ENCODE assay signal across 20 cellular contexts in genomic region chr11:61744181-61744580, GRCh38.
"Had no signal": no experiment of that assay in that cellular context is flagged by ENCODE, and none has a peak within 500 bp of the region (broad histone marks: within the 10 kb centered on the region; RNA-seq: fewer than 3 reads in every experiment).

No MANE protein-coding gene starts in this region.

- H3K4me1 ChIP-seq: uterus had no signal

- H3K4me2 ChIP-seq: neural progenitor cell had no signal

- H3K9me3 Mint-ChIP-seq: naive thymus-derived CD8-positive, alpha-beta T cell; neural progenitor cell; stimulated activated effector memory CD8-positive, alpha-beta T cell treated with anti-CD3 and anti-CD28 coated beads, Interleukin-12 subunit alpha, Interleukin-12 subunit beta, amount 100 ng/mL, for 72 hours had no signal

- H3K36me3 ChIP-seq: neural progenitor cell, uterus had no signal

- H3K27me3 Mint-ChIP-seq: progenitor cell of endocrine pancreas had no signal

- H2AFZ ChIP-seq: neural progenitor cell had no signal

- H3K9me3 ChIP-seq: esophagus muscularis mucosa, pancreas, suprapubic skin, tibial artery, upper lobe of left lung, uterus had no signal

- H3K27me3 ChIP-seq: esophagus muscularis mucosa, neural progenitor cell, pancreas, suprapubic skin, upper lobe of left lung, uterus had no signal

- DNase-seq: cortex of kidney; effector memory CD4-positive, alpha-beta T cell; foreskin fibroblast; mammary epithelial cell; naive thymus-derived CD8-positive, alpha-beta T cell; occipital lobe; right cardiac atrium; stimulated activated CD4-positive, alpha-beta T cell treated with anti-CD3 and anti-CD28 coated beads, Interleukin-4, amount 100 ng/mL, for 1 hour; stimulated activated CD8-positive, alpha-beta memory T cell treated with anti-CD3 and anti-CD28 coated beads, Interleukin-4, amount 100 ng/mL, for 48 hours; stimulated activated naive CD8-positive, alpha-beta T cell treated with anti-CD3 and anti-CD28 coated beads, Interleukin-15, Interleukin-2, amounts not matched to agents 100 U/mL and 50 U/mL, for 24 hours; tibial artery; uterus had no signal

- H3K36me3 Mint-ChIP-seq: naive thymus-derived CD8-positive, alpha-beta T cell; neural progenitor cell; stimulated activated effector memory CD8-positive, alpha-beta T cell treated with anti-CD3 and anti-CD28 coated beads, Interleukin-12 subunit alpha, Interleukin-12 subunit beta, amount 100 ng/mL, for 72 hours had no signal

- H3K27ac ChIP-seq: epithelial cell of prostate, esophagus muscularis mucosa, neural progenitor cell, pancreas, suprapubic skin, tibial artery, upper lobe of left lung, uterus had no signal

- H3K4me3 ChIP-seq: esophagus muscularis mucosa, neural progenitor cell, pancreas, suprapubic skin, tibial artery, upper lobe of left lung, uterus had no signal

- H3K4me3 Mint-ChIP-seq: naive thymus-derived CD8-positive, alpha-beta T cell; neural progenitor cell; stimulated activated effector memory CD8-positive, alpha-beta T cell treated with anti-CD3 and anti-CD28 coated beads, Interleukin-12 subunit alpha, Interleukin-12 subunit beta, amount 100 ng/mL, for 72 hours had no signal

- H3K27ac Mint-ChIP-seq: naive thymus-derived CD8-positive, alpha-beta T cell; neural progenitor cell; progenitor cell of endocrine pancreas; stimulated activated effector memory CD8-positive, alpha-beta T cell treated with anti-CD3 and anti-CD28 coated beads, Interleukin-12 subunit alpha, Interleukin-12 subunit beta, amount 100 ng/mL, for 72 hours had no signal

- H3K9ac ChIP-seq: neural progenitor cell had no signal

- FAIRE-seq: pancreas had no signal

- H3K4me1 Mint-ChIP-seq: naive thymus-derived CD8-positive, alpha-beta T cell; stimulated activated effector memory CD8-positive, alpha-beta T cell treated with anti-CD3 and anti-CD28 coated beads, Interleukin-12 subunit alpha, Interleukin-12 subunit beta, amount 100 ng/mL, for 72 hours had no signal
